ENCODE assay signal across 1 cellular context in genomic region chr5:14143843-14144585, GRCh38.
A peak's percentile ranks its signal among the peaks of the same experiment; 100 is the strongest.
TF ChIP-seq lines count a peak whose summit lies in the region.

No MANE protein-coding gene starts in this region.

TF ChIP-seq in HEK293, 187 proteins besides CTCF, POLR2A, EP300 and RAD21 (continued from another document and continues in another):
- no peak for TF ChIP-seq ZNF148 (tag by site-specific recombination; IDR thresholded peaks at IDR 0.05; ENCODE audit: borderline replicate concordance)
- TF ChIP-seq ZNF837 (tag by site-specific recombination; IDR thresholded peaks at IDR 0.05) = no peak
- TF ChIP-seq ZNF843 (tag by site-specific recombination; IDR thresholded peaks at IDR 0.05) = 0 out of 2 replicates have a peak, but pooled peaks have one; percentile 17
- TF ChIP-seq ZNF292 (tag by site-specific recombination; IDR thresholded peaks at IDR 0.05; ENCODE audit: borderline replicate concordance, low read depth) = no peak
- no peak for TF ChIP-seq ZNF768 (tag by site-specific recombination; IDR thresholded peaks at IDR 0.05)
- no peak for TF ChIP-seq ZNF223 (tag by site-specific recombination; IDR thresholded peaks at IDR 0.05)
- TF ChIP-seq ZNF184 (tag by site-specific recombination; IDR thresholded peaks at IDR 0.05) = no peak
- no peak for TF ChIP-seq ZNF423 (tag by site-specific recombination; IDR thresholded peaks at IDR 0.05)
- TF ChIP-seq ZNF488 (tag by site-specific recombination; IDR thresholded peaks at IDR 0.05) = no peak
- peak; percentile 79 for TF ChIP-seq KLF8 (tag by site-specific recombination; IDR thresholded peaks at IDR 0.05)
- no peak for TF ChIP-seq ZBTB21 (tag by site-specific recombination; IDR thresholded peaks at IDR 0.05)
- no peak for TF ChIP-seq ZNF707 (tag by site-specific recombination; IDR thresholded peaks at IDR 0.05)
- no peak for TF ChIP-seq ZNF426 (tag by site-specific recombination; IDR thresholded peaks at IDR 0.05)
- TF ChIP-seq ZNF692 (tag by site-specific recombination; IDR thresholded peaks at IDR 0.05) = 0 out of 2 replicates have a peak, but pooled peaks have one; percentile 41
- no peak for TF ChIP-seq BCL6B (tag by site-specific recombination; IDR thresholded peaks at IDR 0.05)
- TF ChIP-seq ZNF501 (tag by site-specific recombination; IDR thresholded peaks at IDR 0.05) = no peak
- TF ChIP-seq ZNF510 (tag by site-specific recombination; IDR thresholded peaks at IDR 0.05; ENCODE audit: insufficient replicate concordance) = no peak
- 0 out of 2 replicates have a peak, but pooled peaks have one; percentile 17 for TF ChIP-seq HIC1 (tag by site-specific recombination; IDR thresholded peaks at IDR 0.05)
- TF ChIP-seq ZNF248 (tag by site-specific recombination; IDR thresholded peaks at IDR 0.05) = no peak
- no peak for TF ChIP-seq ZNF785 (tag by site-specific recombination; IDR thresholded peaks at IDR 0.05)
- no peak for TF ChIP-seq ZNF830 (tag by site-specific recombination; IDR thresholded peaks at IDR 0.05; ENCODE audit: low read depth)
- TF ChIP-seq GLIS1 (tag by site-specific recombination; IDR thresholded peaks at IDR 0.05) = no peak
- TF ChIP-seq OSR2 (tag by site-specific recombination; IDR thresholded peaks at IDR 0.05) = no peak
- no peak; the same call in 1 of the 2 replicates for TF ChIP-seq MZF1 (tag by site-specific recombination; IDR thresholded peaks at IDR 0.05; ENCODE audit: borderline replicate concordance)
- no peak for TF ChIP-seq ZNF302 (tag by site-specific recombination; IDR thresholded peaks at IDR 0.05; ENCODE audit: low read depth)
- TF ChIP-seq ZNF350 (tag by site-specific recombination; IDR thresholded peaks at IDR 0.05) = no peak
- no peak for TF ChIP-seq ZBTB48 (tag by site-specific recombination; IDR thresholded peaks at IDR 0.05)
- no peak for TF ChIP-seq ZSCAN23 (tag by site-specific recombination; IDR thresholded peaks at IDR 0.05)
- no peak for TF ChIP-seq ZNF433 (tag by site-specific recombination; IDR thresholded peaks at IDR 0.05; ENCODE audit: low read depth)
- TF ChIP-seq REPIN1 (tag by site-specific recombination; IDR thresholded peaks at IDR 0.05; ENCODE audit: low read depth) = no peak
- no peak for TF ChIP-seq FEZF1 (tag by site-specific recombination; IDR thresholded peaks at IDR 0.05)
- TF ChIP-seq ZNF114 (tag by site-specific recombination; IDR thresholded peaks at IDR 0.05) = no peak
- no peak for TF ChIP-seq ZFP41 (tag by site-specific recombination; IDR thresholded peaks at IDR 0.05; ENCODE audit: borderline replicate concordance)
- TF ChIP-seq ZFHX2 (tag by site-specific recombination; conservative IDR thresholded peaks at IDR 0.05) = no peak; the same call in 1 of the 2 replicates
- TF ChIP-seq ZNF133 (tag by site-specific recombination; IDR thresholded peaks at IDR 0.05) = no peak
- TF ChIP-seq ZNF513 (tag by site-specific recombination; IDR thresholded peaks at IDR 0.05) = no peak
- TF ChIP-seq ZNF701 (tag by site-specific recombination; IDR thresholded peaks at IDR 0.05) = no peak
- TF ChIP-seq ZNF555 (tag by site-specific recombination; conservative IDR thresholded peaks at IDR 0.05) = no peak
- TF ChIP-seq ZFP3 (tag by site-specific recombination; IDR thresholded peaks at IDR 0.05; ENCODE audit: low read depth) = no peak
- TF ChIP-seq ZNF549 (tag by site-specific recombination; IDR thresholded peaks at IDR 0.05) = no peak
- peak; percentile 72; the same call in 1 of the 2 replicates for TF ChIP-seq KLF17 (tag by site-specific recombination; IDR thresholded peaks at IDR 0.05)
- peak; percentile 82 for TF ChIP-seq BCL11A (tag by site-specific recombination; IDR thresholded peaks at IDR 0.05; ENCODE audit: low read depth)
- TF ChIP-seq ZNF404 (tag by site-specific recombination; IDR thresholded peaks at IDR 0.05) = no peak
- TF ChIP-seq ZNF654 (tag by site-specific recombination; IDR thresholded peaks at IDR 0.05; ENCODE audit: low read depth) = no peak
- no peak for TF ChIP-seq ZNF791 (tag by site-specific recombination; IDR thresholded peaks at IDR 0.05)
- no peak for TF ChIP-seq SETDB1 (IDR thresholded peaks at IDR 0.05; ENCODE audit: insufficient read length, low read length)
- TF ChIP-seq ATF2 (tag by site-specific recombination; IDR thresholded peaks at IDR 0.05; ENCODE audit: low read depth) = no peak
- peak; percentile 96 for TF ChIP-seq ZEB2 (tag by site-specific recombination; IDR thresholded peaks at IDR 0.05)
- no peak for TF ChIP-seq ZNF548 (tag by site-specific recombination; IDR thresholded peaks at IDR 0.05)
- no peak for TF ChIP-seq AEBP2 (tag by site-specific recombination; IDR thresholded peaks at IDR 0.05; ENCODE audit: borderline replicate concordance)
- TF ChIP-seq ZSCAN5A (tag by site-specific recombination; IDR thresholded peaks at IDR 0.05) = peak; percentile 45; the same call in 1 of the 2 replicates
- TF ChIP-seq ZNF560 (tag by site-specific recombination; IDR thresholded peaks at IDR 0.05; ENCODE audit: borderline replicate concordance) = no peak
